In genomic region chr20:56389807-56390206, GRCh38 we compare ENCODE assay signal across 1 cellular context.
TF ChIP-seq lines count a peak whose summit lies in the region.

No MANE protein-coding gene starts in this region.

TF ChIP-seq in K562, 482 proteins besides CTCF, POLR2A, EP300 and RAD21:
- no peak for TF ChIP-seq ETS2 (tag; IDR thresholded peaks at IDR 0.05; ENCODE audit: borderline replicate concordance, poor library complexity, severe bottlenecking)
TF ChIP-seq in K562: peak in this region for 0.
